ENCODE assay signal across 24 cellular contexts in genomic region chr5:127919818-127920217, GRCh38.
"Had no signal": no experiment of that assay in that cellular context is flagged by ENCODE, and none has a peak within 500 bp of the region (broad histone marks: within the 10 kb centered on the region; RNA-seq: fewer than 3 reads in every experiment).

No MANE protein-coding gene starts in this region.

- H3K36me3 Mint-ChIP-seq: IgD-negative memory B cell, T-cell had no signal

- DNase-seq: NCI-H1092; NCI-H1105 treated with DMSO at 0.1 percent for 48 hours; NCI-H1436; NCI-H187; NCI-H2029; NCI-H2081 treated with DMSO at 0.1 percent for 48 hours; NCI-H2171; NCI-H226; NCI-H446; NCI-H510A; NCI-H524 treated with DMSO at 0.1 percent for 48 hours; NCI-H69; NCI-H774; NK-92 treated with Interleukin-12 subunit alpha and Interleukin-12 subunit beta, amount 100 ng/mL, for 24 hours; PC-3; SHP77; SK-N-SH; SW 1271; T-cell had no signal

- H3K9ac ChIP-seq: KMS-11, SK-N-SH had no signal

- H3K4me2 ChIP-seq: KMS-11, SK-N-SH had no signal

- H3K4me3 Mint-ChIP-seq: T-cell had no signal

- H3K9me3 Mint-ChIP-seq: IgD-negative memory B cell, T-cell had no signal

- H3K27me3 Mint-ChIP-seq: IgD-negative memory B cell had no signal

- H3K9me3 ChIP-seq: SK-N-SH had no signal

- FAIRE-seq: HepG2, K562 had no signal

- H3K9me2 ChIP-seq: SK-N-SH had no signal

- H3K4me3 ChIP-seq: K562 had no signal

- H3K27ac Mint-ChIP-seq: IgD-negative memory B cell, T-cell had no signal

- H3K27ac ChIP-seq: KMS-11, RWPE1 had no signal
